21 cellular contexts compared by ENCODE assay signal in the genomic region with DNA sequence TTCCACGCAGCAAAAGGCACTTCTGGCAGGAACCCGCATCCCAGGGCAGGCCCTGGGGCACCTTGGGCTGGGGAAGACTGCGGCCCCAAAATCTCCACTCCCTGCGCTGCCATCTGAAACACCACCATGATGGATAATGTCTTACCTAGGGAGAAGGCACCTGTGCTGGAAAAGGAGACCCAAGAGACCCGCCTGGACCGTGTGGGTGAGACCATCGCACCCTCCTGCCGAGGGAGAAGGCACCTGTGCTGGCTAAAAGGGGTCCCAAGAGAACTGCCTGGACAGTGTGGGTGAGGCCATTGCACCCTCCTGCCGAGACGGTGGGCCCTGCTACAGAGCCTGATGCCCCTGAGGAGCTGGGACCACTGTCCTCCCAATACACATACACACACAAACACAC. TPM values are rescaled to one million over a fixed set of nuclear protein-coding genes. Genes with fewer than 3 reads are reported as not detected.
DNase-seq lines count a peak whose midpoint lies in the region; ATAC-seq and TF ChIP-seq lines count a peak whose summit lies in the region.
"Had no signal": no experiment of that assay in that cellular context is flagged by ENCODE, and none has a peak within 500 bp of the region (broad histone marks: within the 10 kb centered on the region; RNA-seq: fewer than 3 reads in every experiment).

No MANE protein-coding gene starts in this region.

- H3K36me3 ChIP-seq in Panc1 (ENCODE audit: control insufficient read depth, insufficient read depth, low read length): no peaks in the 10 kb centered on the region
- H3K36me3 ChIP-seq: ascending aorta, cardiac muscle cell, gastrocnemius medialis, HAP-1, stomach, tibial nerve had no signal

- H3K27ac Mint-ChIP-seq in activated CD4-positive, alpha-beta T cell treated with anti-CD3 and anti-CD28 coated beads for 36 hours: peak overlapping the region; percentile 69
- peak overlapping the region; percentile 60 for H3K27ac Mint-ChIP-seq in stimulated activated effector memory CD8-positive, alpha-beta T cell treated with anti-CD3 and anti-CD28 coated beads, Interleukin-12 subunit alpha, Interleukin-12 subunit beta, amount 100 ng/mL, for 72 hours

- H3K36me3 Mint-ChIP-seq in activated CD4-positive, alpha-beta T cell treated with anti-CD3 and anti-CD28 coated beads for 36 hours (ENCODE audit: low read depth): no peaks in the 10 kb centered on the region
- H3K36me3 Mint-ChIP-seq in stimulated activated effector memory CD8-positive, alpha-beta T cell treated with anti-CD3 and anti-CD28 coated beads, Interleukin-12 subunit alpha, Interleukin-12 subunit beta, amount 100 ng/mL, for 72 hours: no peaks in the 10 kb centered on the region

- H3K9me3 ChIP-seq in Panc1 (ENCODE audit: control insufficient read depth, insufficient read depth, low read depth, low read length): no peaks in the 10 kb centered on the region
- H3K9me3 ChIP-seq: ascending aorta, gastrocnemius medialis, HAP-1 had no signal

- H3K4me3 Mint-ChIP-seq in activated CD4-positive, alpha-beta T cell treated with anti-CD3 and anti-CD28 coated beads for 36 hours: no peak overlapping the region
- H3K4me3 Mint-ChIP-seq in stimulated activated effector memory CD8-positive, alpha-beta T cell treated with anti-CD3 and anti-CD28 coated beads, Interleukin-12 subunit alpha, Interleukin-12 subunit beta, amount 100 ng/mL, for 72 hours: no peak overlapping the region
- H3K4me3 Mint-ChIP-seq: WTC11 had no signal

- CTCF ChIA-PET in activated CD4-positive, alpha-beta T cell treated with anti-CD3 and anti-CD28 coated beads for 36 hours (lab: Charles Lee): no interaction called here
- CTCF ChIA-PET in Panc1 (lab: Charles Lee): no interaction called here

- peaks cover 31% of the 10 kb centered on the region for H3K4me1 Mint-ChIP-seq in activated CD4-positive, alpha-beta T cell treated with anti-CD3 and anti-CD28 coated beads for 36 hours
- peaks cover 27% of the 10 kb centered on the region for H3K4me1 Mint-ChIP-seq in stimulated activated effector memory CD8-positive, alpha-beta T cell treated with anti-CD3 and anti-CD28 coated beads, Interleukin-12 subunit alpha, Interleukin-12 subunit beta, amount 100 ng/mL, for 72 hours

- POLR2A ChIA-PET in activated CD4-positive, alpha-beta T cell treated with anti-CD3 and anti-CD28 coated beads for 36 hours (lab: Charles Lee): no interaction called here
- POLR2A ChIA-PET in Panc1 (lab: Charles Lee): no interaction called here

- no peaks in the 10 kb centered on the region for H3K9me3 Mint-ChIP-seq in activated CD4-positive, alpha-beta T cell treated with anti-CD3 and anti-CD28 coated beads for 36 hours (ENCODE audit: low read depth)
- H3K9me3 Mint-ChIP-seq in stimulated activated effector memory CD8-positive, alpha-beta T cell treated with anti-CD3 and anti-CD28 coated beads, Interleukin-12 subunit alpha, Interleukin-12 subunit beta, amount 100 ng/mL, for 72 hours: no peaks in the 10 kb centered on the region
- H3K9me3 Mint-ChIP-seq: activated naive CD4-positive, alpha-beta T cell treated with anti-CD3 and anti-CD28 coated beads, Interleukin-2, amount 50 U/mL, for 72 hours had no signal

- TF ChIP-seq CTCF in Panc1 (IDR thresholded peaks at IDR 0.05): no peak

- H3K27me3 Mint-ChIP-seq in activated CD4-positive, alpha-beta T cell treated with anti-CD3 and anti-CD28 coated beads for 36 hours: peaks cover 5% of the 10 kb centered on the region

- BruUV-seq in Panc1 (replicated peaks; lab: Mats Ljungman, UMichigan): no TSS peak

- intact Hi-C loops in activated CD4-positive, alpha-beta T cell treated with anti-CD3 and anti-CD28 coated beads for 36 hours (cut with DNase I, micrococcal nuclease): no loop called here
- intact Hi-C loops in Panc1 (cut with micrococcal nuclease; ENCODE audit: unreplicated experiment): no loop called here

- ATAC-seq in activated CD4-positive, alpha-beta T cell treated with anti-CD3 and anti-CD28 coated beads for 36 hours: no peak
- ATAC-seq in Panc1 (no peak), HG03469 (IDR thresholded peaks at IDR 0.05; ENCODE audit: unreplicated experiment) (no peak), HG02798 (IDR thresholded peaks at IDR 0.05; ENCODE audit: poor library complexity, unreplicated experiment) (no peak)
- no peak for ATAC-seq in stimulated activated effector memory CD8-positive, alpha-beta T cell treated with anti-CD3 and anti-CD28 coated beads, Interleukin-12 subunit alpha, Interleukin-12 subunit beta, amount 100 ng/mL, for 72 hours
- ATAC-seq: gastrocnemius medialis, WTC11 had no signal

- peak overlapping the region; percentile 95 for H3K27ac ChIP-seq in Panc1 (ENCODE audit: low read length)
- H3K27ac ChIP-seq in layer of hippocampus (ENCODE audit: low read depth, low read length): peak overlapping the region; percentile 96
- H3K27ac ChIP-seq: ascending aorta, cardiac muscle cell, gastrocnemius medialis had no signal

- no peak overlapping the region for H3K4me3 ChIP-seq in Panc1 (ENCODE audit: low read depth in 2 of 2, low read length in 2 of 2)
- H3K4me3 ChIP-seq: ascending aorta, cardiac muscle cell, gastrocnemius medialis, HAP-1, lung, stomach, tibial nerve had no signal

- in situ Hi-C loops in Panc1 (cut with HindIII; ENCODE audit: low pct_unique_long_range_greater_than_20kb, low sequenced_read_pairs): no loop called here

- DNase-seq in activated CD4-positive, alpha-beta T cell treated with anti-CD3 and anti-CD28 coated beads for 36 hours: no peak
- no peak for DNase-seq in activated CD4-positive, alpha-beta T cell treated with anti-CD3 and anti-CD28 coated beads, Interleukin-2, amount 50 U/mL, for 48 hours
- DNase-seq in Panc1 (ENCODE audit: low read depth, low spot score) (no peak), SHP77 (lab: John Stamatoyannopoulos, UW) (no peak)
- DNase-seq in stimulated activated effector memory CD8-positive, alpha-beta T cell treated with anti-CD3 and anti-CD28 coated beads, Interleukin-12 subunit alpha, Interleukin-12 subunit beta, amount 100 ng/mL, for 72 hours (ENCODE audit: low spot score in 2 of 2): no peak
- DNase-seq: cortex of kidney, gastrocnemius medialis, NCI-H1436 treated with DMSO at 0.1 percent for 48 hours, NCI-H82, stomach, T-helper 9 cell had no signal

- H3K27me3 ChIP-seq in Panc1 (ENCODE audit: control insufficient read depth, insufficient read depth, low read length) (no peaks in the 10 kb centered on the region), layer of hippocampus (ENCODE audit: control insufficient read depth, insufficient read depth, low read length) (no peaks in the 10 kb centered on the region)
- H3K27me3 ChIP-seq: ascending aorta, cardiac muscle cell had no signal

- peaks cover 36% of the 10 kb centered on the region for H3K4me1 ChIP-seq in Panc1 (ENCODE audit: control insufficient read depth, insufficient read depth, low read length)

RNA-seq across cellular contexts. Expression of a gene that starts 24.8 kb away (rescaled TPM):
- 10 to 100 TPM; 60.8 to 66.0 TPM for total RNA-seq in activated CD4-positive, alpha-beta T cell treated with anti-CD3 and anti-CD28 coated beads for 36 hours
- total RNA-seq in Panc1 (2021; ENCODE audit: unreplicated experiment): 195 TPM
- 179 TPM for polyA plus RNA-seq in Panc1 (2012; ENCODE audit: insufficient read length)

RNA-seq across cellular contexts. Expression of a gene that starts 59.4 kb away (rescaled TPM):
- 1 to 10 TPM; 2.2 to 3.2 TPM for total RNA-seq in activated CD4-positive, alpha-beta T cell treated with anti-CD3 and anti-CD28 coated beads for 36 hours
- 9.4 TPM for total RNA-seq in Panc1 (2021; ENCODE audit: unreplicated experiment)
- polyA plus RNA-seq in Panc1 (2012; ENCODE audit: insufficient read length): 15.6 TPM
